In genomic region chr6:168088161-168089106, GRCh38 we compare ENCODE assay signal across 11 cellular contexts. TPM values are rescaled to one million over a fixed set of nuclear protein-coding genes. Genes with fewer than 3 reads are reported as not detected.
DNase-seq lines count a peak whose midpoint lies in the region; TF ChIP-seq lines count a peak whose summit lies in the region.
"Had no signal": no experiment of that assay in that cellular context is flagged by ENCODE, and none has a peak within 500 bp of the region (broad histone marks: within the 10 kb centered on the region; RNA-seq: fewer than 3 reads in every experiment).

No MANE protein-coding gene starts in this region.

- no peak overlapping the region for H3K18ac ChIP-seq in H9 (ENCODE audit: insufficient read length, low read depth, low read length)

- peak overlapping the region in 1 of 3 experiments; percentile 62; a peak in 3 of 7 replicates for H3K27ac Mint-ChIP-seq in H9

- in situ Hi-C loops in KBM-7 (cut with MboI; ENCODE audit: low pct_unique_long_range_greater_than_20kb, low sequenced_read_pairs): no loop called here

- TF ChIP-seq CTCF in H9 (conservative IDR thresholded peaks at IDR 0.05) (no peak), sigmoid colon (IDR thresholded peaks at IDR 0.05) (no peak)

- H3K79me2 ChIP-seq in H9 (ENCODE audit: insufficient read depth, low read length): no peaks in the 10 kb centered on the region

- no peaks in the 10 kb centered on the region for H3K4me1 ChIP-seq in H9 (ENCODE audit: insufficient read depth, low read length)
- peaks cover 0 to 16% (median 12%) of the 10 kb centered on the region in 4 donors for H3K4me1 ChIP-seq in sigmoid colon

- no peak overlapping the region for H2AK5ac ChIP-seq in H9 (ENCODE audit: insufficient read length, low read length)

- H3K4me3 ChIP-seq in sigmoid colon: no peak overlapping the region

- H3K9me3 ChIP-seq in H9 (ENCODE audit: control insufficient read depth, low read depth, low read length): no peaks in the 10 kb centered on the region
- H3K9me3 ChIP-seq in sigmoid colon: no peaks in the 10 kb centered on the region
- H3K9me3 ChIP-seq: neutrophil had no signal

- H3K27ac ChIP-seq in H9 (ENCODE audit: insufficient read length, low read depth, low read length) (no peak overlapping the region), sigmoid colon (peak overlapping the region; percentile 21 to 58 (median 33))
- H3K27ac ChIP-seq: neutrophil had no signal

- whole genome bisulfite sequencing in H9 (ENCODE audit: extremely low coverage, insufficient read length, low lambda C conversion rate): no CpG with 5 or more reads among the region's 20 CpGs
- WGBS in sigmoid colon, 2 donors: 28 to 63% methylated on average over 20 of the region's 20 CpGs

- 0 out of 7 replicates have a peak, but pooled peaks cover 0 to 8% (median 0%) of the 10 kb centered on the region in 3 experiments for H3K36me3 Mint-ChIP-seq in H9 (ENCODE audit: insufficient read depth in 1 of 3, low read depth in 3 of 3)

- TF ChIP-seq EP300 in sigmoid colon (IDR thresholded peaks at IDR 0.05): no peak

- H3K4me2 ChIP-seq in H9 (ENCODE audit: insufficient read depth, insufficient read length, low read length): no peak overlapping the region

- no peak overlapping the region for H2BK120ac ChIP-seq in H9 (ENCODE audit: low read depth, low read length, poor library complexity, severe bottlenecking)

- no peak overlapping the region for H4K91ac ChIP-seq in H9 (ENCODE audit: insufficient read length, low read depth, low read length)

- H3K23ac ChIP-seq in H9 (ENCODE audit: insufficient read length, low read depth, low read length): no peak overlapping the region

- no peak overlapping the region; the same call in 1 of the 2 replicates for H3K14ac ChIP-seq in H9 (ENCODE audit: insufficient read depth, low read length)

- H4K5ac ChIP-seq in H9 (ENCODE audit: insufficient read length, low read depth, low read length): no peak overlapping the region

- H3K79me1 ChIP-seq in H9 (ENCODE audit: insufficient read depth, low read depth, low read length, poor library complexity, severe bottlenecking): no peaks in the 10 kb centered on the region

- H3K9me3 Mint-ChIP-seq in H9: peaks cover 0 to 3% of the 10 kb centered on the region in 2 experiments; a peak in 2 of 5 replicates

- no peak overlapping the region for H3K9ac ChIP-seq in H9 (ENCODE audit: extremely low read depth, insufficient read length, low read length)

- no peak overlapping the region for H2BK5ac ChIP-seq in H9 (ENCODE audit: insufficient read length, low read length)

- H2AFZ ChIP-seq in H9 (ENCODE audit: low read length): no peak overlapping the region

- intact Hi-C loops in sigmoid colon (cut with DNase I): no loop called here

- DNase-seq in H9 (peak; percentile 66), astrocyte of the hippocampus (ENCODE audit: low read depth, low spot score) (peak; percentile 88), islet precursor cell (peak; percentile 97), sigmoid colon (no peak), NOMO-1 treated with dmso at 0.1 percent for 144 hours (lab: John Stamatoyannopoulos, UW; ENCODE audit: unreplicated experiment) (no peak), DMS53 treated with DMSO at 0.1 percent for 48 hours (lab: John Stamatoyannopoulos, UW; ENCODE audit: unreplicated experiment) (no peak), KBM-7 (no peak), Kasumi-1 (lab: John Stamatoyannopoulos, UW) (no peak)
- DNase-seq: activated CD8-positive, alpha-beta memory T cell treated with anti-CD3 and anti-CD28 coated beads, Interleukin-2, amount 50 U/mL, for 4 hours; SHP77 had no signal

- H4K8ac ChIP-seq in H9 (replicated peaks; ENCODE audit: insufficient read length, low read depth, low read length): no peak overlapping the region

- peak overlapping the region in 1 of 2 experiments; percentile 61; a peak in 2 of 5 replicates for H3K4me3 Mint-ChIP-seq in H9

- H3K23me2 ChIP-seq in H9 (ENCODE audit: insufficient read length, low read depth, low read length, poor library complexity, severe bottlenecking): no peaks in the 10 kb centered on the region

- no peak overlapping the region for H3K56ac ChIP-seq in H9 (ENCODE audit: insufficient read length, low read depth, low read length)

- no peak overlapping the region for H3T11ph ChIP-seq in H9 (ENCODE audit: low read length)

- no peak overlapping the region for H2BK12ac ChIP-seq in H9 (ENCODE audit: insufficient read length, low read depth, low read length)

- no peak for TF ChIP-seq POLR2A in sigmoid colon (IDR thresholded peaks at IDR 0.05)

- H3K36me3 ChIP-seq in sigmoid colon: no peaks in the 10 kb centered on the region
- H3K36me3 ChIP-seq: neutrophil had no signal

- H4K20me1 ChIP-seq in H9 (ENCODE audit: control insufficient read depth, insufficient read depth, insufficient read length): no peaks in the 10 kb centered on the region

- peaks cover 18 to 54% of the 10 kb centered on the region in 2 experiments for H3K4me1 Mint-ChIP-seq in H9

- H3K27me3 ChIP-seq in H9 (ENCODE audit: insufficient read depth, low read length): no peaks in the 10 kb centered on the region
- no peaks in the 10 kb centered on the region for H3K27me3 ChIP-seq in sigmoid colon
- H3K27me3 ChIP-seq: neutrophil had no signal

- H3K27me3 Mint-ChIP-seq in H9 (ENCODE audit: low read depth): peaks cover 12% of the 10 kb centered on the region

- H2BK15ac ChIP-seq in H9 (ENCODE audit: low read depth, low read length): no peak overlapping the region

- H2BK20ac ChIP-seq in H9 (ENCODE audit: low read depth, low read length, poor library complexity, severe bottlenecking): no peak overlapping the region

- no peak overlapping the region for H3K4ac ChIP-seq in H9 (ENCODE audit: low read depth, low read length)

RNA-seq across cellular contexts. Expression of gene FRMD1, which starts 9.4 kb away (rescaled TPM):
- total RNA-seq in H9 (2021) (not detected in 2 replicates), sigmoid colon (under 1 TPM in 2 of 4 donors, not detected in 2; 0.36 to 0.83 TPM)
- 10 to 100 TPM in 1 of 3 donors, 1 to 10 TPM in 2; 4.2 to 12.0 (median 9.3) TPM for polyA plus RNA-seq in sigmoid colon

Comparison
In these comparisons a context has a peak if more than half of its experiments do, and no peak if none do; other contexts are left out.
1. DNase-seq: peak in H9 (single experiment), astrocyte of the hippocampus (single experiment) and islet precursor cell (single experiment); none in sigmoid colon (single experiment), NOMO-1 treated with dmso at 0.1 percent for 144 hours (single experiment), DMS53 treated with DMSO at 0.1 percent for 48 hours (single experiment), KBM-7 (single experiment) and Kasumi-1 (0 of 2).